Comparison of ENCODE assay signal across 24 cellular contexts in the genomic region with DNA sequence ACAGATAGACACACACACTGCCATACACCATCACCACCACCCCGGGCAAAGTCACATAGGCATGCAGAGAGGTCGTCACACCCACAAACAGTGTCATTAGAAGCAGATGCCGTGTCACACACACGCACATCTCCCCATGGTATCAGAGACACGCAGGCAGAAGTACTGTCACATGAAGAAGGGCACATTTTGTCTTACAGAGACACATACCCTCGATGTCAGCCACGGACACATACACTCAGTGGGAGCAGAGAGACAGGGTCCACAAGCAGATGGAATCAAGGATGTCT. TPM values are rescaled to one million over a fixed set of nuclear protein-coding genes. Genes with fewer than 3 reads are reported as not detected.
DNase-seq lines count a peak whose midpoint lies in the region; FAIRE-seq and TF ChIP-seq lines count a peak whose summit lies in the region.
"Had no signal": no experiment of that assay in that cellular context is flagged by ENCODE, and none has a peak within 500 bp of the region (broad histone marks: within the 10 kb centered on the region; RNA-seq: fewer than 3 reads in every experiment).

No MANE protein-coding gene starts in this region.

- H3K9ac ChIP-seq in iPS-15b (ENCODE audit: low read depth, low read length) (no peak overlapping the region), smooth muscle cell (ENCODE audit: low read depth) (no peak overlapping the region), kidney (ENCODE audit: low read length in 2 of 2) (no peak overlapping the region)

- no peaks in the 10 kb centered on the region for H3F3A ChIP-seq in smooth muscle cell (ENCODE audit: low read depth)

- H3K27ac Mint-ChIP-seq in HFFc6, result no peak overlapping the region
- H3K27ac Mint-ChIP-seq: CD8-positive, alpha-beta memory T cell had no signal

- DNase-seq in HAP-1 (ENCODE audit: low spot score in 2 of 2) (no peak), HFFc6 (no peak), osteoblast (ENCODE audit: insufficient read length, low spot score, missing footprints) (peak; percentile 25), NCI-H1417 (lab: John Stamatoyannopoulos, UW) (no peak), smooth muscle cell (lab: John Stamatoyannopoulos, UW; ENCODE audit: unreplicated experiment) (no peak), kidney (no peak)
- DNase-seq: ACHN; CD8-positive, alpha-beta memory T cell; EL; GOT3; IMR-90; NCI-H1436; NCI-H1930; NCI-H226; NCI-H524; NCI-H82; PC-9; SJCRH30 had no signal

- TF ChIP-seq CTCF in HFFc6 (IDR thresholded peaks at IDR 0.05) (no peak), osteoblast (IDR thresholded peaks at IDR 0.05; ENCODE audit: extremely low read depth, low read depth, low read length) (no peak), smooth muscle cell (IDR thresholded peaks at IDR 0.05; ENCODE audit: borderline replicate concordance, insufficient read depth, poor library complexity, severe bottlenecking) (no peak), kidney (IDR thresholded peaks at IDR 0.05; ENCODE audit: borderline replicate concordance, extremely low read depth, insufficient read depth) (no peak)

- no peaks in the 10 kb centered on the region for H3K79me2 ChIP-seq in osteoblast (ENCODE audit: insufficient read depth, low read length)
- no peaks in the 10 kb centered on the region for H3K79me2 ChIP-seq in smooth muscle cell (ENCODE audit: low read depth)

- H2AFZ ChIP-seq in osteoblast (ENCODE audit: low read length) (no peak overlapping the region), smooth muscle cell (ENCODE audit: low read depth) (no peak overlapping the region)
- H2AFZ ChIP-seq: PC-9 had no signal

- WGBS in smooth muscle cell (ENCODE audit: low lambda C conversion rate), result 72% methylated on average over 7 of the region's 7 CpGs

- peak overlapping the region; percentile 87 for H3K4me3 ChIP-seq in HAP-1
- H3K4me3 ChIP-seq in iPS-15b (ENCODE audit: low read depth, low read length), result peak overlapping the region; percentile 4
- no peak overlapping the region for H3K4me3 ChIP-seq in osteoblast (ENCODE audit: insufficient read depth, low read length)
- no peak overlapping the region for H3K4me3 ChIP-seq in smooth muscle cell
- H3K4me3 ChIP-seq in kidney (ENCODE audit: low read length in 2 of 2), result no peak overlapping the region
- H3K4me3 ChIP-seq: GM12878, PC-9, SJCRH30 had no signal

- H3K4me1 Mint-ChIP-seq in HFFc6 (ENCODE audit: low read depth), result no peaks in the 10 kb centered on the region

- H3K4me3 Mint-ChIP-seq in HFFc6, result 0 out of 2 replicates have a peak overlapping the region, but pooled peaks have one; percentile 7

- in situ Hi-C loops in HAP-1 (cut with MboI; ENCODE audit: low sequenced_read_pairs), result no loop called here

- no peaks in the 10 kb centered on the region for H3K9me3 ChIP-seq in HAP-1
- H3K9me3 ChIP-seq in iPS-15b (ENCODE audit: control insufficient read depth, insufficient read depth, low read length), result peaks cover 3% of the 10 kb centered on the region
- no peaks in the 10 kb centered on the region for H3K9me3 ChIP-seq in osteoblast (ENCODE audit: low read depth, low read length)
- H3K9me3 ChIP-seq in smooth muscle cell (replicated peaks; ENCODE audit: low read depth), result no peaks in the 10 kb centered on the region
- no peaks in the 10 kb centered on the region for H3K9me3 ChIP-seq in kidney (ENCODE audit: control insufficient read depth in 1 of 2, low read length in 2 of 2)
- H3K9me3 ChIP-seq: SJCRH30 had no signal

- no peaks in the 10 kb centered on the region for H4K20me1 ChIP-seq in osteoblast (ENCODE audit: insufficient read depth, low read length)
- no peaks in the 10 kb centered on the region for H4K20me1 ChIP-seq in smooth muscle cell (ENCODE audit: low read depth)

- H3K27me3 ChIP-seq in HAP-1 (ENCODE audit: low read depth), result no peaks in the 10 kb centered on the region
- H3K27me3 ChIP-seq in iPS-15b (ENCODE audit: control insufficient read depth, insufficient read depth, low read length), result peaks cover 6% of the 10 kb centered on the region
- peaks cover 21% of the 10 kb centered on the region for H3K27me3 ChIP-seq in osteoblast (ENCODE audit: insufficient read depth, low read length)
- H3K27me3 ChIP-seq in smooth muscle cell (ENCODE audit: low read depth), result peaks cover 24% of the 10 kb centered on the region
- H3K27me3 ChIP-seq: SJCRH30 had no signal

- H3K4me1 ChIP-seq in HAP-1, result peaks cover 16% of the 10 kb centered on the region
- peaks cover 2% of the 10 kb centered on the region for H3K4me1 ChIP-seq in iPS-15b (ENCODE audit: control insufficient read depth, insufficient read depth, low read length)
- H3K4me1 ChIP-seq in osteoblast (ENCODE audit: insufficient read depth, low read length), result no peaks in the 10 kb centered on the region
- no peaks in the 10 kb centered on the region for H3K4me1 ChIP-seq in smooth muscle cell (ENCODE audit: low read depth)
- no peaks in the 10 kb centered on the region for H3K4me1 ChIP-seq in kidney (ENCODE audit: control insufficient read depth in 1 of 2, insufficient read depth in 1 of 2, low read depth in 1 of 2, low read length in 2 of 2)
- H3K4me1 ChIP-seq: SJCRH30 had no signal

- H3K4me2 ChIP-seq in osteoblast (ENCODE audit: insufficient read depth, low read length) (no peak overlapping the region), smooth muscle cell (no peak overlapping the region)
- H3K4me2 ChIP-seq: PC-9 had no signal

- no peak for FAIRE-seq in kidney (lab: Jason Lieb, UNC)
- FAIRE-seq: GM12878, GM19239 had no signal

- H3K27ac ChIP-seq in osteoblast (ENCODE audit: low read depth, low read length), result no peak overlapping the region
- no peak overlapping the region for H3K27ac ChIP-seq in smooth muscle cell (ENCODE audit: low read depth)
- H3K27ac ChIP-seq in kidney (ENCODE audit: low read depth in 2 of 2, low read length in 2 of 2), result no peak overlapping the region
- H3K27ac ChIP-seq: HL-60, PC-9, RWPE1, SJCRH30 had no signal

- H3K9me3 Mint-ChIP-seq in HFFc6, result no peaks in the 10 kb centered on the region

- H3K36me3 Mint-ChIP-seq in HFFc6 (ENCODE audit: low read depth), result no peaks in the 10 kb centered on the region
- H3K36me3 Mint-ChIP-seq: CD8-positive, alpha-beta memory T cell had no signal

- peaks cover 14% of the 10 kb centered on the region for H3K36me3 ChIP-seq in HAP-1 (replicated peaks)
- H3K36me3 ChIP-seq in iPS-15b (ENCODE audit: control insufficient read depth, insufficient read depth, low read length), result peaks cover 5% of the 10 kb centered on the region
- H3K36me3 ChIP-seq in osteoblast (ENCODE audit: insufficient read depth, low read length), result no peaks in the 10 kb centered on the region
- H3K36me3 ChIP-seq in smooth muscle cell (ENCODE audit: low read depth), result no peaks in the 10 kb centered on the region
- H3K36me3 ChIP-seq in kidney (ENCODE audit: control insufficient read depth in 1 of 2, insufficient read depth in 2 of 2, low read length in 2 of 2), result no peaks in the 10 kb centered on the region
- H3K36me3 ChIP-seq: SJCRH30 had no signal

- H3K27me3 Mint-ChIP-seq in HFFc6 (ENCODE audit: insufficient read depth), result peaks cover 17% of the 10 kb centered on the region

- intact Hi-C loops in kidney (cut with DNase I), result no loop called here

RNA-seq across cellular contexts. Expression of gene NALF2, which starts 3.3 kb away (rescaled TPM):
- total RNA-seq in HFFc6 (2021; fragmentation: NEBNext Ultra II Directional; extraction: Animal tissue kit (Norgen Biotek cat#: 25700)), result not detected
- total RNA-seq in osteoblast, result not detected in 2 replicates
- not detected in 2 replicates for total RNA-seq in smooth muscle cell
- not detected in 2 replicates for polyA plus RNA-seq in smooth muscle cell
- 2.0 TPM for total RNA-seq in kidney
- polyA plus RNA-seq in kidney (ENCODE audit: insufficient read depth, low read depth, low replicate concordance), result 1.9 TPM
- total RNA-seq: GM12878, IMR-90, M059J, PC-9, SJCRH30 had no signal
- polyA plus RNA-seq: CD8-positive, alpha-beta memory T cell; GM12878; IMR-90 had no signal

Comparison
In these comparisons a context has a peak if more than half of its experiments do, and no peak if none do; other contexts are left out.
1. H3K4me3 ChIP-seq: peak in HAP-1 (single experiment) and iPS-15b (single experiment); none in osteoblast (single experiment), smooth muscle cell (single experiment) and kidney (0 of 2).